In the genomic region with DNA sequence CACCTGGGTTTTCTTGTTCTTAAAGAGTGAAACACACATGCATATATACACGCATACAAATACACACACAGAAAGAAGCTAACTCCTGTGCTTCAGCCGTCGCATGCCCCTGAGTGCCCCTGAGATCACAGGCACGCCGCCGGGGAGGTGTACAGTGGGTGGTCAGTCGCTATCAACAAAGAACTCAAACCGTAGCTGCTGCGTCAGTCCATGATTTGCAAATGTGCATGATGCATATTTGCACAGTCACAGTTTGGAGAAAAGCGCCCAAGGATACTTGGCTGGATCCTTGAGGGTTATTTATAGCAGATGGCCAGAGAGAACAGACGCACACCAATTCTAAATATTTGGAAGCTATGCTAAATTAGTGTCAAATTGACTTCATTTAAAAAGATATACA, we compare ENCODE assay signal across 1 cellular context.
TF ChIP-seq lines count a peak whose summit lies in the region.

No MANE protein-coding gene starts in this region.

TF ChIP-seq in SK-N-SH treated with all-trans-retinoic acid at 6 μM for 48 hours, 23 proteins besides CTCF, POLR2A, EP300 and RAD21 (continued from another document):
- TF ChIP-seq, protein P1, sequence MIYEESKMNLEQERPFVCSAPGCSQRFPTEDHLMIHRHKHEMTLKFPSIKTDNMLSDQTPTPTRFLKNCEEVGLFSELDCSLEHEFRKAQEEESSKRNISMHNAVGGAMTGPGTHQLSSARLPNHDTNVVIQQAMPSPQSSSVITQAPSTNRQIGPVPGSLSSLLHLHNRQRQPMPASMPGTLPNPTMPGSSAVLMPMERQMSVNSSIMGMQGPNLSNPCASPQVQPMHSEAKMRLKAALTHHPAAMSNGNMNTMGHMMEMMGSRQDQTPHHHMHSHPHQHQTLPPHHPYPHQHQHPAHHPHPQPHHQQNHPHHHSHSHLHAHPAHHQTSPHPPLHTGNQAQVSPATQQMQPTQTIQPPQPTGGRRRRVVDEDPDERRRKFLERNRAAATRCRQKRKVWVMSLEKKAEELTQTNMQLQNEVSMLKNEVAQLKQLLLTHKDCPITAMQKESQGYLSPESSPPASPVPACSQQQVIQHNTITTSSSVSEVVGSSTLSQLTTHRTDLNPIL (CRISPR knock-in tag; IDR thresholded peaks at IDR 0.05; ENCODE audit: low read depth): no peak
- TF ChIP-seq BACH2 (CRISPR knock-in tag; IDR thresholded peaks at IDR 0.05; ENCODE audit: borderline replicate concordance): no peak
- TF ChIP-seq TOX (CRISPR knock-in tag; IDR thresholded peaks at IDR 0.05; ENCODE audit: borderline replicate concordance): no peak
- no peak for TF ChIP-seq ARNTL (CRISPR knock-in tag; IDR thresholded peaks at IDR 0.05; ENCODE audit: borderline replicate concordance, low read depth)
- no peak for TF ChIP-seq ZNF565 (CRISPR knock-in tag; conservative IDR thresholded peaks at IDR 0.05; ENCODE audit: low read depth)
- no peak for TF ChIP-seq RARB (CRISPR knock-in tag; IDR thresholded peaks at IDR 0.05)
- TF ChIP-seq SNAI2 (CRISPR knock-in tag; IDR thresholded peaks at IDR 0.05): no peak
- TF ChIP-seq ZC3H10 (CRISPR knock-in tag; IDR thresholded peaks at IDR 0.05): no peak
